Comparison of ENCODE assay signal across 8 cellular contexts in the genomic region with DNA sequence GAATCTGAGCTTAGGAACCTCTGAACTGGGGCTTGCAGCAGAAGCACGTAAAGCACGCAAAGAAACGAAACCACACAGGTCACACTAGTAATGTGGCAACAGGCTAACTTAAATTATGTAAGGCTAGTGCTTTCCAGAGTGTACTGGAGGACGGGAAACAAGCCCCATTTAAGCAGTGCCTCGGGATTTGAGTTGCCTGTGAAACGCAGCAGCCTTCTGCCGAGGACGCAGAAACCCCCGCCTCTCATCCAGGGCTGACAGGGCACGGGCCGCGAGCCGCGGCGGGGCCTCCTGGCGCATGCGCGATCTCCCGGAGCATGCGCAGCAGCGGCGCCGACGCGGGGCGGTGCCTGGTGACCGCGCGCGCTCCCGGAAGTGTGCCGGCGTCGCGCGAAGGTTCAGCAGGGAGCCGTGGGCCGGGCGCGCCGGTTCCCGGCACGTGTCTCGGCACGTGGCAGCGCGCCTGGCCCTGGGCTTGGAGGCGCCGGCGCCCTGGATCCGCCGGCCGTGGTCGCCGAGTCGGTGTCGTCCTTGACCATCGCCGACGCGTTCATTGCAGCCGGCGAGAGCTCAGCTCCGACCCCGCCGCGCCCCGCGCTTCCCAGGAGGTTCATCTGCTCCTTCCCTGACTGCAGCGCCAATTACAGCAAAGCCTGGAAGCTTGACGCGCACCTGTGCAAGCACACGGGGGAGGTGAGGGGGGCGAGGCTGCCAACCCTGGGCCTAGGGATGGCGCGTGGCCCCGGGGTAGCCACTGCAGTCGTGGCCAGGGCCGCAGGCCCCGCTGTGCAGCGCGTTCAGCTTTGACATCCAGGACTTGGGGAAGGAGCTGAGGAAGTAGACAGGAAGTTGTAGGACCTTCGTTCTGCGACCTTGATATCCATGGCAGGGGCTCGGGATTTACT. TPM values are rescaled to one million over a fixed set of nuclear protein-coding genes. Genes with fewer than 3 reads are reported as not detected.
A peak's percentile ranks its signal among the peaks of the same experiment; 100 is the strongest.
DNase-seq lines count a peak whose midpoint lies in the region; ATAC-seq, FAIRE-seq and TF ChIP-seq lines count a peak whose summit lies in the region.

A gene (plus strand): TSS at position 374 of the 905 bp plus-strand sequence.

- no peaks in the 10 kb centered on the region for H3K9me3 ChIP-seq in smooth muscle cell (replicated peaks; ENCODE audit: low read depth)

- peaks cover 30% of the 10 kb centered on the region for H4K20me1 ChIP-seq in smooth muscle cell (ENCODE audit: low read depth)

- peak; percentile 54 for ATAC-seq in GM18858 (IDR thresholded peaks at IDR 0.05; ENCODE audit: unreplicated experiment)
- peak; percentile 52 for ATAC-seq in HG03095 (IDR thresholded peaks at IDR 0.05; ENCODE audit: unreplicated experiment)
- ATAC-seq in WTC11 = peak; percentile 84

- H3K27me3 Mint-ChIP-seq in WTC11 (ENCODE audit: low read depth) (peaks cover 19% of the 10 kb centered on the region), immature natural killer cell (ENCODE audit: low read depth in 3 of 3) (peaks cover 3 to 26% (median 13%) of the 10 kb centered on the region in 3 donors)

- peak within 1 kb of the TSS; percentile 99 for H2AFZ ChIP-seq in smooth muscle cell (ENCODE audit: low read depth)

- H3K9ac ChIP-seq in smooth muscle cell (ENCODE audit: low read depth) = peak within 1 kb of the TSS; percentile 80

- H3K9me3 Mint-ChIP-seq in WTC11 = no peaks in the 10 kb centered on the region
- H3K9me3 Mint-ChIP-seq in immature natural killer cell = no peaks in the 10 kb centered on the region

- H3K36me3 ChIP-seq in bronchial epithelial cell (ENCODE audit: control insufficient read depth, insufficient read depth, low read length) = peaks cover 10% of the 10 kb centered on the region
- no peaks in the 10 kb centered on the region for H3K36me3 ChIP-seq in smooth muscle cell (ENCODE audit: low read depth)

- TF ChIP-seq CTCF in WTC11 (IDR thresholded peaks at IDR 0.05) (no peak), bronchial epithelial cell (IDR thresholded peaks at IDR 0.05; ENCODE audit: insufficient read depth, low read length, severe bottlenecking) (no peak), smooth muscle cell (IDR thresholded peaks at IDR 0.05; ENCODE audit: borderline replicate concordance, insufficient read depth, poor library complexity, severe bottlenecking) (no peak)

- FAIRE-seq in bronchial epithelial cell (lab: Jason Lieb, UNC) = no peak

- H3K4me3 Mint-ChIP-seq in WTC11 (peak within 1 kb of the TSS; percentile 80), immature natural killer cell (peak within 1 kb of the TSS; percentile 86 to 98 (median 91))

- H3K27me3 ChIP-seq in bronchial epithelial cell (ENCODE audit: control insufficient read depth, insufficient read depth, low read length) (no peaks in the 10 kb centered on the region), smooth muscle cell (ENCODE audit: low read depth) (no peaks in the 10 kb centered on the region)

- 1% methylated on average over 82 of the region's 85 CpGs for WGBS in smooth muscle cell (ENCODE audit: low lambda C conversion rate)

- H3K27ac ChIP-seq in smooth muscle cell (ENCODE audit: low read depth) = peak within 1 kb of the TSS; percentile 59

- no peaks in the 10 kb centered on the region for H3K79me2 ChIP-seq in smooth muscle cell (ENCODE audit: low read depth)

- H3F3A ChIP-seq in smooth muscle cell (ENCODE audit: low read depth) = peaks cover 5% of the 10 kb centered on the region

- H3K4me3 ChIP-seq in bronchial epithelial cell (ENCODE audit: low read depth, low read length) (peak within 1 kb of the TSS; percentile 63), smooth muscle cell (peak within 1 kb of the TSS; percentile 66)

- CTCF ChIA-PET in WTC11 (lab: Charles Lee) = interaction anchor here (0.7 to 4.7 kb wide), 16 partner anchors 10 to 676 kb away, joined by 3 to 57 read pairs (median 4); a partner anchor contains a TSS

- peak within 1 kb of the TSS; percentile 94 for H3K4me2 ChIP-seq in smooth muscle cell

- H3K4me1 ChIP-seq in smooth muscle cell (ENCODE audit: low read depth) = peaks cover 17% of the 10 kb centered on the region

- H3K27ac Mint-ChIP-seq in WTC11 = peak within 1 kb of the TSS; percentile 20
- peak within 1 kb of the TSS; percentile 95 to 96 (median 96) for H3K27ac Mint-ChIP-seq in immature natural killer cell

- POLR2A ChIA-PET in WTC11 (lab: Charles Lee) = interaction anchor here (0.6 to 1.6 kb wide), 3 partner anchors 18 to 196 kb away, joined by 3 to 4 read pairs (median 3); no protein-coding TSS in a partner anchor

- DNase-seq in A172 (ENCODE audit: low spot score) (peak; percentile 49), NCI-H2227 (lab: John Stamatoyannopoulos, UW; ENCODE audit: unreplicated experiment) (peak; percentile 93), WTC11 (ENCODE audit: low spot score) (peak; percentile 78), bronchial epithelial cell (ENCODE audit: low read depth) (peak; percentile 64), immature natural killer cell (peak; percentile 92 to 93 (median 93)), smooth muscle cell (lab: John Stamatoyannopoulos, UW; ENCODE audit: unreplicated experiment) (peak; percentile 56)

- peaks cover 22% of the 10 kb centered on the region for H3K4me1 Mint-ChIP-seq in WTC11
- peaks cover 44 to 51% of the 10 kb centered on the region in 2 donors for H3K4me1 Mint-ChIP-seq in immature natural killer cell

- H3K36me3 Mint-ChIP-seq in WTC11 = peaks cover 13% of the 10 kb centered on the region
- H3K36me3 Mint-ChIP-seq in immature natural killer cell = peaks cover 8 to 16% (median 8%) of the 10 kb centered on the region in 3 donors

TF ChIP-seq in WTC11, 78 proteins besides CTCF, POLR2A, EP300 and RAD21 (continues in another document):
- TF ChIP-seq ZBTB21 (CRISPR knock-in tag; IDR thresholded peaks at IDR 0.05; ENCODE audit: borderline replicate concordance) = peak; percentile 90
- peak; percentile 85 for TF ChIP-seq SP1 (CRISPR knock-in tag; conservative IDR thresholded peaks at IDR 0.05)
- peak; percentile 64; the same call in 1 of the 2 replicates for TF ChIP-seq ZNF317 (CRISPR knock-in tag; IDR thresholded peaks at IDR 0.05; ENCODE audit: borderline replicate concordance, low read depth)
- TF ChIP-seq, protein P1, sequence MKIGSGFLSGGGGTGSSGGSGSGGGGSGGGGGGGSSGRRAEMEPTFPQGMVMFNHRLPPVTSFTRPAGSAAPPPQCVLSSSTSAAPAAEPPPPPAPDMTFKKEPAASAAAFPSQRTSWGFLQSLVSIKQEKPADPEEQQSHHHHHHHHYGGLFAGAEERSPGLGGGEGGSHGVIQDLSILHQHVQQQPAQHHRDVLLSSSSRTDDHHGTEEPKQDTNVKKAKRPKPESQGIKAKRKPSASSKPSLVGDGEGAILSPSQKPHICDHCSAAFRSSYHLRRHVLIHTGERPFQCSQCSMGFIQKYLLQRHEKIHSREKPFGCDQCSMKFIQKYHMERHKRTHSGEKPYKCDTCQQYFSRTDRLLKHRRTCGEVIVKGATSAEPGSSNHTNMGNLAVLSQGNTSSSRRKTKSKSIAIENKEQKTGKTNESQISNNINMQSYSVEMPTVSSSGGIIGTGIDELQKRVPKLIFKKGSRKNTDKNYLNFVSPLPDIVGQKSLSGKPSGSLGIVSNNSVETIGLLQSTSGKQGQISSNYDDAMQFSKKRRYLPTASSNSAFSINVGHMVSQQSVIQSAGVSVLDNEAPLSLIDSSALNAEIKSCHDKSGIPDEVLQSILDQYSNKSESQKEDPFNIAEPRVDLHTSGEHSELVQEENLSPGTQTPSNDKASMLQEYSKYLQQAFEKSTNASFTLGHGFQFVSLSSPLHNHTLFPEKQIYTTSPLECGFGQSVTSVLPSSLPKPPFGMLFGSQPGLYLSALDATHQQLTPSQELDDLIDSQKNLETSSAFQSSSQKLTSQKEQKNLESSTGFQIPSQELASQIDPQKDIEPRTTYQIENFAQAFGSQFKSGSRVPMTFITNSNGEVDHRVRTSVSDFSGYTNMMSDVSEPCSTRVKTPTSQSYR (CRISPR knock-in tag; IDR thresholded peaks at IDR 0.05) = no peak; the same call in 1 of the 2 replicates
- no peak for TF ChIP-seq ZNF396 (CRISPR knock-in tag; IDR thresholded peaks at IDR 0.05; ENCODE audit: borderline replicate concordance)
- TF ChIP-seq TP53 (CRISPR knock-in tag; IDR thresholded peaks at IDR 0.05) = peak; percentile 98
- peak; percentile 49; the same call in 1 of the 2 replicates for TF ChIP-seq SMAD4 (CRISPR knock-in tag; IDR thresholded peaks at IDR 0.05)
- TF ChIP-seq CBFB (CRISPR knock-in tag; IDR thresholded peaks at IDR 0.05; ENCODE audit: low read depth) = peak; percentile 95
- TF ChIP-seq ZNF121 (CRISPR knock-in tag; IDR thresholded peaks at IDR 0.05) = no peak
- TF ChIP-seq, protein P2, sequence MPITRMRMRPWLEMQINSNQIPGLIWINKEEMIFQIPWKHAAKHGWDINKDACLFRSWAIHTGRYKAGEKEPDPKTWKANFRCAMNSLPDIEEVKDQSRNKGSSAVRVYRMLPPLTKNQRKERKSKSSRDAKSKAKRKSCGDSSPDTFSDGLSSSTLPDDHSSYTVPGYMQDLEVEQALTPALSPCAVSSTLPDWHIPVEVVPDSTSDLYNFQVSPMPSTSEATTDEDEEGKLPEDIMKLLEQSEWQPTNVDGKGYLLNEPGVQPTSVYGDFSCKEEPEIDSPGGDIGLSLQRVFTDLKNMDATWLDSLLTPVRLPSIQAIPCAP (CRISPR knock-in tag; IDR thresholded peaks at IDR 0.05) = peak; percentile 97
- TF ChIP-seq NFE2L1 (CRISPR knock-in tag; IDR thresholded peaks at IDR 0.05) = peak; percentile 95
- TF ChIP-seq ATF1 (CRISPR knock-in tag; IDR thresholded peaks at IDR 0.05) = peak; percentile 97
- TF ChIP-seq, protein P3, sequence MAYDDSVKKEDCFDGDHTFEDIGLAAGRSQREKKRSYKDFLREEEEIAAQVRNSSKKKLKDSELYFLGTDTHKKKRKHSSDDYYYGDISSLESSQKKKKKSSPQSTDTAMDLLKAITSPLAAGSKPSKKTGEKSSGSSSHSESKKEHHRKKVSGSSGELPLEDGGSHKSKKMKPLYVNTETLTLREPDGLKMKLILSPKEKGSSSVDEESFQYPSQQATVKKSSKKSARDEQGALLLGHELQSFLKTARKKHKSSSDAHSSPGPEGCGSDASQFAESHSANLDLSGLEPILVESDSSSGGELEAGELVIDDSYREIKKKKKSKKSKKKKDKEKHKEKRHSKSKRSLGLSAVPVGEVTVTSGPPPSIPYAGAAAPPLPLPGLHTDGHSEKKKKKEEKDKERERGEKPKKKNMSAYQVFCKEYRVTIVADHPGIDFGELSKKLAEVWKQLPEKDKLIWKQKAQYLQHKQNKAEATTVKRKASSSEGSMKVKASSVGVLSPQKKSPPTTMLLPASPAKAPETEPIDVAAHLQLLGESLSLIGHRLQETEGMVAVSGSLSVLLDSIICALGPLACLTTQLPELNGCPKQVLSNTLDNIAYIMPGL (CRISPR knock-in tag; IDR thresholded peaks at IDR 0.05) = peak; percentile 89; the same call in 1 of the 2 replicates
- 0 out of 2 replicates have a peak, but pooled peaks have one; percentile 81 for TF ChIP-seq NR3C1 (CRISPR knock-in tag; conservative IDR thresholded peaks at IDR 0.05; ENCODE audit: low read depth)

RNA-seq across cellular contexts. Expression of the gene that starts here (rescaled TPM):
- total RNA-seq in A172 (2014; rRNA removed; shearing (Covaris generic)) = 150 and 155 TPM in 2 replicates
- total RNA-seq in WTC11 (2021) = 77.0 to 88.7 TPM (median 78.4 TPM) in 3 replicates
- total RNA-seq in bronchial epithelial cell = 100 and 163 TPM in 2 replicates
- 100 to 1,000 TPM; 483 to 645 (median 583) TPM for polyA plus RNA-seq in immature natural killer cell
- total RNA-seq in smooth muscle cell = 106 and 117 TPM in 2 replicates
- 123 and 140 TPM in 2 replicates for polyA plus RNA-seq in smooth muscle cell

Comparison
In these comparisons a context has a peak if more than half of its experiments do, and no peak if none do; other contexts are left out.
1. Peak in every context shown above with its lines: DNase-seq, ATAC-seq, H3K4me3 ChIP-seq and H3K27ac ChIP-seq.